8 cellular contexts compared by ENCODE assay signal in the genomic region with DNA sequence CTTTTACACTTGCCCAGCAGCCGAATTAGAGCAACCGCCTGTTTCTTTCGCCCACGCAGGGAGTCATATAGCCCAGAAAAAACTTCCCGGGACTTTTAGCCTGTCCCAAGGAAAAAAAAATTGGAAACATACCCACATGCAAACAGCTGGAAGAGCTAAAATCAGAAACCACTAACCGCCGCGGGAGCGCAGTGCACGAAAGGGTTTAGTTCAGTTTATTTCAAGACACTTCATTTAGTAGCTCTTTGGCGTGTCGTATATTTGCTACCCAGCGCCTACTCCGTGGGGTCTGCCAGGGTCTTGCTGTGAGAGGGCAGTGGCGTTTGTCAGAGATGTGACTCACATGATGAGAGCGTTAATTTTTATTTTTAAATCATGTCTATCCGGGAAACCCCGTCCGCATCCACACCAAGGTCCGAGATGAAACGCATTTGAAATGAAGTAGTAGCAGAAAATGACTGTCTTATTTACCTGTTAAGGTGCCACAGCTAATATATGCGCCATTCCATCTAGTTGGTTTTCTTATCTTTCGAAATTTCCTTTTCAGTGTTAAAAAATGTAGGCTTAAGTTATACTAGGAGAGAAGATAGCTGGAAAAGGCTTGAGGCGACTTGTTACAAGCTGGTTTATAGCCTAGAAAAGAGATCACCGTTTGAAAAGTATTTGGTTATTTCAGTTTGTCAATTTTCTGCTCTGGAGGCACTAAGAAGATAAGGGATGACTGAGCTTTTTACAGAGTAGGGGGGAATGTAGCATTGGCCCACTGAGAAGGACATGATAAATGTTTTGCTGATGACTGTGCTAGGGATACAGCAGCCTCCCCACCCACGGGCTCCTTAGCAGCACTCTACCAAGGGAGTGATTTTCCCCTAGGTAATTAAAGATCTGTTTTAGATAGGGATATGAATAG. TPM values are rescaled to one million over a fixed set of nuclear protein-coding genes. Genes with fewer than 3 reads are reported as not detected.
DNase-seq lines count a peak whose midpoint lies in the region; ATAC-seq and TF ChIP-seq lines count a peak whose summit lies in the region.

No MANE protein-coding gene starts in this region.

- H3K4me3 Mint-ChIP-seq in HFFc6 (peak overlapping the region; percentile 100), glutamatergic neuron (ENCODE audit: unreplicated experiment) (peak overlapping the region; percentile 84)
- peak overlapping the region; percentile 61 for H3K4me3 Mint-ChIP-seq in activated CD8-positive, alpha-beta T cell treated with anti-CD3 and anti-CD28 coated beads for 36 hours

- no peak for TF ChIP-seq CTCF in C4-2B (conservative IDR thresholded peaks at IDR 0.05)
- no peak for TF ChIP-seq CTCF in HFFc6 (IDR thresholded peaks at IDR 0.05)
- no peak for TF ChIP-seq CTCF in activated CD8-positive, alpha-beta T cell treated with anti-CD3 and anti-CD28 coated beads for 36 hours (IDR thresholded peaks at IDR 0.05)
- TF ChIP-seq CTCF in glutamatergic neuron (IDR thresholded peaks at IDR 0.05; ENCODE audit: partially characterized antibody, unreplicated experiment) = no peak

- no peak for ATAC-seq in activated CD8-positive, alpha-beta T cell treated with anti-CD3 and anti-CD28 coated beads for 36 hours
- ATAC-seq in GM18870 (IDR thresholded peaks at IDR 0.05; ENCODE audit: unreplicated experiment) (no peak), HG02884 (IDR thresholded peaks at IDR 0.05; ENCODE audit: unreplicated experiment) (no peak)

- peaks cover 42% of the 10 kb centered on the region for H3K36me3 Mint-ChIP-seq in HFFc6 (ENCODE audit: low read depth)
- H3K36me3 Mint-ChIP-seq in activated CD8-positive, alpha-beta T cell treated with anti-CD3 and anti-CD28 coated beads for 36 hours (ENCODE audit: low read depth) = no peaks in the 10 kb centered on the region
- H3K36me3 Mint-ChIP-seq in glutamatergic neuron (ENCODE audit: unreplicated experiment) = no peaks in the 10 kb centered on the region

- intact Hi-C loops in activated CD8-positive, alpha-beta T cell treated with anti-CD3 and anti-CD28 coated beads for 36 hours (cut with micrococcal nuclease) = no loop called here

- DNase-seq in HFFc6 (peak; percentile 35), glutamatergic neuron (no peak)
- no peak for DNase-seq in activated CD8-positive, alpha-beta T cell treated with anti-CD3 and anti-CD28 coated beads for 36 hours
- no peak for DNase-seq in activated effector memory CD4-positive, alpha-beta T cell treated with anti-CD3 and anti-CD28 coated beads, Interleukin-2, amount 50 U/mL, for 16 hours

- peak overlapping the region; percentile 84 for H3K4me3 ChIP-seq in rectal smooth muscle tissue (ENCODE audit: low read length)

- peak overlapping the region; percentile 95 for H3K27ac Mint-ChIP-seq in HFFc6
- no peak overlapping the region for H3K27ac Mint-ChIP-seq in activated CD8-positive, alpha-beta T cell treated with anti-CD3 and anti-CD28 coated beads for 36 hours
- H3K27ac Mint-ChIP-seq in glutamatergic neuron (ENCODE audit: unreplicated experiment) = no peak overlapping the region

- H3K4me1 ChIP-seq in rectal smooth muscle tissue (ENCODE audit: control insufficient read depth, insufficient read depth, low read length) = no peaks in the 10 kb centered on the region

- peaks cover 68% of the 10 kb centered on the region for H3K4me1 Mint-ChIP-seq in HFFc6 (ENCODE audit: low read depth)
- peaks cover 15% of the 10 kb centered on the region for H3K4me1 Mint-ChIP-seq in activated CD8-positive, alpha-beta T cell treated with anti-CD3 and anti-CD28 coated beads for 36 hours (ENCODE audit: low read depth)
- peaks cover 7% of the 10 kb centered on the region for H3K4me1 Mint-ChIP-seq in glutamatergic neuron (ENCODE audit: low read depth, unreplicated experiment)

- POLR2A ChIA-PET in activated CD8-positive, alpha-beta T cell treated with anti-CD3 and anti-CD28 coated beads for 36 hours (lab: Charles Lee) = no interaction called here

- H3K27me3 ChIP-seq in rectal smooth muscle tissue (ENCODE audit: control insufficient read depth, insufficient read depth, low read length) = no peaks in the 10 kb centered on the region

- peak overlapping the region; percentile 65 for H3K27ac ChIP-seq in C4-2B
- H3K27ac ChIP-seq in rectal smooth muscle tissue (ENCODE audit: low read depth, low read length) = no peak overlapping the region

- H3K9ac ChIP-seq in rectal smooth muscle tissue (ENCODE audit: low read length) = peak overlapping the region; percentile 6

- CTCF ChIA-PET in activated CD8-positive, alpha-beta T cell treated with anti-CD3 and anti-CD28 coated beads for 36 hours (lab: Charles Lee) = interaction anchor here (0.9 to 2.0 kb wide), 4 partner anchors 10 to 650 kb away, joined by 3 to 10 read pairs (median 4); no protein-coding TSS in a partner anchor

- H3K36me3 ChIP-seq in rectal smooth muscle tissue (ENCODE audit: control insufficient read depth, insufficient read depth, low read length) = no peaks in the 10 kb centered on the region

- H3K27me3 Mint-ChIP-seq in HFFc6 (ENCODE audit: insufficient read depth) (no peaks in the 10 kb centered on the region; the same call in 1 of the 2 replicates), glutamatergic neuron (ENCODE audit: unreplicated experiment) (peaks cover 19% of the 10 kb centered on the region)
- peaks cover 34% of the 10 kb centered on the region for H3K27me3 Mint-ChIP-seq in activated CD8-positive, alpha-beta T cell treated with anti-CD3 and anti-CD28 coated beads for 36 hours

- H3K9me3 Mint-ChIP-seq in HFFc6 (no peaks in the 10 kb centered on the region), glutamatergic neuron (ENCODE audit: unreplicated experiment) (peaks cover 4% of the 10 kb centered on the region)
- no peaks in the 10 kb centered on the region for H3K9me3 Mint-ChIP-seq in activated CD8-positive, alpha-beta T cell treated with anti-CD3 and anti-CD28 coated beads for 36 hours

RNA-seq across cellular contexts. Expression of a gene that starts 1.7 kb away (rescaled TPM):
- 10 to 100 TPM; 20.3 to 37.1 (median 28.5) TPM for total RNA-seq in HFFc6 (2021; fragmentation: NEBNext Ultra II Directional; extraction: Animal tissue kit (Norgen Biotek cat#: 25700))
- total RNA-seq in activated CD8-positive, alpha-beta T cell treated with anti-CD3 and anti-CD28 coated beads for 36 hours = 1 to 10 TPM; 1.3 to 1.6 TPM
- total RNA-seq in glutamatergic neuron (ENCODE audit: unreplicated experiment) = 0.34 TPM

Comparison
In these comparisons a context has a peak if more than half of its experiments do, and no peak if none do; other contexts are left out.
1. RNA of a gene that starts 1.7 kb away (total RNA-seq): 20.3 to 37.1 TPM in HFFc6; 1.3 to 1.6 TPM in activated CD8-positive, alpha-beta T cell treated with anti-CD3 and anti-CD28 coated beads for 36 hours and 0.34 TPM in glutamatergic neuron (single experiment); every median in the first group is over 4 times any median in the second.
2. Peak in every context shown above with its lines, with median percentiles within 50 percentile points of each other: H3K4me3 Mint-ChIP-seq.